ENCODE assay signal across 22 cellular contexts in the genomic region with DNA sequence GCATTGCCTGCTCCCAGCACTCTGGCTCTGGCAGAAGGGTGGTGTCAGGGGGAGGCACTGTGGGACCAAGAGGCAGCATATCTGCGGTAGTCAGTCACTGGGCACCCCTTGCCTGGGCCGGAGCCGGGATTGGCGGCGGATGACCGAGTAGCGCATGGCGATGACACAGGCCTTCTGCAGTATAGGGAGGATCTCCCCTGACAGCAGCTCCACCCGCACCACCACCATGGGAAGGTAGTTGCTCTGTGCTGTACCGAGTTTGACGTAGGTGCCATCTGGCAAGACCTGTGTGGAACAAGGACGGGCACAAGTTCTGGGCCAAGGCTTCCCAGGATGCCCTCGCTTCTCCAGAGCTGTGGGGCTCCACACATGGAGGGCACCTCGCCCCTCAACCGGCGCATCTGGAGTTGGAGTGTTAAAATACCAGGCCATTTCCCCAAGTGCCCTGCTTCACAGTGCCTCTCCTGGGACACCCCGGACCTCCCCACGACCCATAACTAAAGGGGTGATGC. TPM values are rescaled to one million over a fixed set of nuclear protein-coding genes. Genes with fewer than 3 reads are reported as not detected.
"Had no signal": no experiment of that assay in that cellular context is flagged by ENCODE, and none has a peak within 500 bp of the region (broad histone marks: within the 10 kb centered on the region; RNA-seq: fewer than 3 reads in every experiment).

No MANE protein-coding gene starts in this region.

- H3K9me3 ChIP-seq: body of pancreas, heart right ventricle, left ventricle myocardium inferior, mucosa of descending colon, spleen, testis, vagina had no signal

- DNase-seq: activated gamma-delta T cell treated with Interleukin-2 at 50 U/mL for 16 hours; activated T-cell treated with anti-CD3 and anti-CD28 coated beads, Interleukin-2, amount 50 U/mL, for 1 hour; anterior cingulate cortex; body of pancreas; effector CD4-positive, alpha-beta T cell; erythroblast; foreskin fibroblast; heart right ventricle; kidney glomerular epithelial cell; left ventricle myocardium inferior; mucosa of descending colon; spleen; stimulated activated CD4-positive, alpha-beta T cell treated with anti-CD3 and anti-CD28 coated beads, Interleukin-4, amount 100 ng/mL, for 1 hour; stimulated activated naive CD4-positive, alpha-beta T cell; testis; trophoblast cell had no signal

- ATAC-seq: body of pancreas, mucosa of descending colon had no signal

- H3K9me3 Mint-ChIP-seq: activated naive CD4-positive, alpha-beta T cell treated with anti-CD3 and anti-CD28 coated beads, Interleukin-2, amount 50 U/mL, for 24 hours; WTC11 had no signal

- H3K4me1 ChIP-seq: testis had no signal

- H3K36me3 Mint-ChIP-seq: activated naive CD4-positive, alpha-beta T cell treated with anti-CD3 and anti-CD28 coated beads, Interleukin-2, amount 50 U/mL, for 24 hours; WTC11 had no signal

- H3K27me3 Mint-ChIP-seq: activated naive CD4-positive, alpha-beta T cell treated with anti-CD3 and anti-CD28 coated beads, Interleukin-2, amount 50 U/mL, for 24 hours had no signal

- H3K4me3 ChIP-seq: body of pancreas, cardiac muscle cell, heart right ventricle, left ventricle myocardium inferior, mucosa of descending colon, spleen, testis, vagina had no signal

- H3K27me3 ChIP-seq: body of pancreas, cardiac muscle cell, heart right ventricle, spleen, testis, vagina had no signal

- H3K27ac ChIP-seq: body of pancreas, cardiac muscle cell, heart right ventricle, left ventricle myocardium inferior, spleen, testis, vagina had no signal

- H3K36me3 ChIP-seq: cardiac muscle cell, spleen had no signal

- H3K4me3 Mint-ChIP-seq: activated naive CD4-positive, alpha-beta T cell treated with anti-CD3 and anti-CD28 coated beads, Interleukin-2, amount 50 U/mL, for 24 hours; WTC11 had no signal

RNA-seq across cellular contexts. Expression of gene ACOX2, which starts 6.6 kb away (rescaled TPM):
- total RNA-seq: T-helper 2 cell treated with Interferon-gamma antibody and Interleukin-4, amounts not matched to agents 100 ng/mL and 5 ng/mL, for 36 hours had no signal
- polyA plus RNA-seq: neural cell had no signal

RNA-seq across cellular contexts. Expression of gene FAM107A, which starts 46.8 kb away (rescaled TPM):
- total RNA-seq: cardiac muscle cell; T-helper 2 cell treated with Interferon-gamma antibody and Interleukin-4, amounts not matched to agents 100 ng/mL and 5 ng/mL, for 36 hours had no signal
- polyA plus RNA-seq: cardiac muscle cell had no signal
